10 cellular contexts compared by ENCODE assay signal in the genomic region with DNA sequence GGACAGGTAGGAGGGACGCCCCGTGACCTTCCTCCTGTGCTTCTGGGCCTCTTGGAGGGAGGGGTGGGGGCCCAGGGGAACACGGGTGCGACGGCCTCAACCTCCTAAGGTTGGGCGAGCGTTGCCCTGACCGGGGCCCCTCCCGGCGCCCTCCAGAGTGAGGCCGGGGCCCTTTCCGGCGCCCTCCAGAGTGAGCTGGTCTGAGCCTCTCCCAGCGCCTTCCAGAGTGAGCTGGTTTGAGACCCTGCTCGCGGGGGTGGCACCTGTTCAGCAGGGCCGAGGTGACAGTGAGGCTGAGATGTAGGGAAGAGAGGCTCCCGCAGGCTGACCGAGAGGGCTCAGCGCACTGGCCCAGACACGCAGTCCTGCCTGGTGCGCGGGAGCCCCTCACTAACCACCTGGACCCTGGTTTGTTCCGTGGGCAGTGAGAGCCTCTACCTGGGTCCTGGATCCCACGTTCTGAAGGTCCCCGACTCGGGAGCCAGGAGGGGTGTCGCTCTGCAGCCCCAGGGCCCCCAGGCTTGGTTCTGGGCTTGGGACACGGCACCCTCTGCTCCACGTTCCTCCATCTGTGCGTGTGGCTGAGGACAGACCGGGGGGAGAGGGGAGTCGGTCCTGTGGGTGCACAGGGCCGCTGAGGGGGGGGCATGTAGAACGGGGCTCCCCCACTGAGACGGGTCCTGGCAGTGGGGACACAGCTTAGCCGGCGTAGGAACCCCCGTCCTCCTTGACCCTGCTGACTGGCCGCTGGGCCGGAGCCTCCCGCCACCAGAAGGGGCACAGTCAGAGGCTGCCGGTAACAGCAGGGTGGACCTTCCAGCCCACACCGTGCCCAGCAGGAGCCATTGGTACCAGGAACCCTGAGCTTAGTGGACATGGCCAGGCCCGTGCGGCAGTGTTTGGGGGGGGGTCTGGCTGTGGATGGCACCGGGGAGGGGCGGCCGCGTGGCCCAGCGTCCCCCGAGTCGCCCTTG. TPM values are rescaled to one million over a fixed set of nuclear protein-coding genes. Genes with fewer than 3 reads are reported as not detected.
DNase-seq lines count a peak whose midpoint lies in the region; ATAC-seq, FAIRE-seq and TF ChIP-seq lines count a peak whose summit lies in the region.
"Had no signal": no experiment of that assay in that cellular context is flagged by ENCODE, and none has a peak within 500 bp of the region (broad histone marks: within the 10 kb centered on the region; RNA-seq: fewer than 3 reads in every experiment).

No MANE protein-coding gene starts in this region.

- peaks cover 0 to 5% (median 0%) of the 10 kb centered on the region in 3 donors for H3K4me1 ChIP-seq in pancreas

- TF ChIP-seq CTCF in CD14-positive monocyte (IDR thresholded peaks at IDR 0.05) (no peak), fibroblast of pulmonary artery (IDR thresholded peaks at IDR 0.05; ENCODE audit: low read length, missing control alignments) (no peak), pancreas (IDR thresholded peaks at IDR 0.05) (no peak)

- no peak for FAIRE-seq in pancreas (lab: Jason Lieb, UNC)
- FAIRE-seq: GM12891 had no signal

- DNase-seq in CD14-positive monocyte (ENCODE audit: low spot score) (peak; percentile 40), RKO (ENCODE audit: low spot score) (peak; percentile 6), fibroblast of pulmonary artery (ENCODE audit: low read depth) (no peak), pancreas (peak in 3 of 6 donors; percentile 45 to 74 (median 60)), SHP77 treated with DMSO at 0.1 percent for 48 hours (lab: John Stamatoyannopoulos, UW) (no peak), superior temporal gyrus (ENCODE audit: extremely low spot score) (no peak), DMS 273 (lab: John Stamatoyannopoulos, UW; ENCODE audit: unreplicated experiment) (no peak)

- H3K4me1 Mint-ChIP-seq in CD14-positive monocyte = peaks cover 4% of the 10 kb centered on the region
- H3K4me1 Mint-ChIP-seq: stimulated activated memory B cell treated with anti-CD40 and anti-IgM and Interleukin-4, amounts not matched to agents 10 μg/mL and 1 μg/mL and 100 μg/mL, for 72 hours had no signal

- H3K27me3 Mint-ChIP-seq in CD14-positive monocyte (ENCODE audit: low read depth in 3 of 3) = peaks cover 21 to 32% (median 25%) of the 10 kb centered on the region in 3 donors

- no peak overlapping the region for H3K27ac Mint-ChIP-seq in CD14-positive monocyte
- H3K27ac Mint-ChIP-seq: stimulated activated memory B cell treated with anti-CD40 and anti-IgM and Interleukin-4, amounts not matched to agents 10 μg/mL and 1 μg/mL and 100 μg/mL, for 72 hours had no signal

- ATAC-seq in pancreas (no peak), HG03442 (IDR thresholded peaks at IDR 0.05; ENCODE audit: unreplicated experiment) (no peak)

- no peaks in the 10 kb centered on the region for H3K36me3 ChIP-seq in pancreas

- H3K4me3 ChIP-seq in fibroblast of pulmonary artery (replicated peaks; ENCODE audit: low read depth, low read length) (peak overlapping the region; percentile 91), pancreas (peak overlapping the region in 3 of 4 donors; percentile 64 to 74 (median 72))

- no peak overlapping the region for H3K27ac ChIP-seq in pancreas

- intact Hi-C loops in CD14-positive monocyte (cut with micrococcal nuclease) (no loop called here), pancreas (cut with DNase I) (no loop called here)

- H3K9me3 ChIP-seq in pancreas = no peaks in the 10 kb centered on the region

- no peaks in the 10 kb centered on the region for H3K36me3 Mint-ChIP-seq in CD14-positive monocyte
- H3K36me3 Mint-ChIP-seq: stimulated activated memory B cell treated with anti-CD40 and anti-IgM and Interleukin-4, amounts not matched to agents 10 μg/mL and 1 μg/mL and 100 μg/mL, for 72 hours had no signal

- H3K4me3 Mint-ChIP-seq in CD14-positive monocyte = peak overlapping the region in 1 of 2 donors; percentile 71

- H3K9me3 Mint-ChIP-seq in CD14-positive monocyte = peaks cover 0 to 4% (median 0%) of the 10 kb centered on the region in 7 donors

- H3K27me3 ChIP-seq in pancreas = no peaks in the 10 kb centered on the region

- WGBS in pancreas, 2 donors = 77 to 81% methylated on average over 52 to 53 of the region's 53 CpGs

RNA-seq across cellular contexts. Expression of a gene that starts 1.5 kb away (rescaled TPM):
- polyA plus RNA-seq in CD14-positive monocyte = under 1 TPM; 0.08 to 0.10 TPM
- 100 to 1,000 TPM in 1 of 6 donors, 10 to 100 TPM in 5; 22.9 to 101 (median 41.9) TPM for total RNA-seq in pancreas
- 100 to 1,000 TPM in 1 of 2 donors, 10 to 100 TPM in 1; 97.4 to 131 TPM for polyA plus RNA-seq in pancreas

Comparison
In these comparisons a context has a peak if more than half of its experiments do, and no peak if none do; other contexts are left out.
1. DNase-seq: peak in CD14-positive monocyte (single experiment) and RKO (single experiment); none in fibroblast of pulmonary artery (single experiment), SHP77 treated with DMSO at 0.1 percent for 48 hours (single experiment), superior temporal gyrus (single experiment) and DMS 273 (single experiment).
2. RNA of a gene that starts 1.5 kb away (polyA plus RNA-seq): 97.4 to 131 TPM in pancreas; 0.08 to 0.10 TPM in CD14-positive monocyte; every median in the first group is over 10 times any median in the second.